34 cellular contexts compared by ENCODE assay signal in genomic region chr4:158077835-158078234, GRCh38.
"Had no signal": no experiment of that assay in that cellular context is flagged by ENCODE, and none has a peak within 500 bp of the region (broad histone marks: within the 10 kb centered on the region; RNA-seq: fewer than 3 reads in every experiment).

No MANE protein-coding gene starts in this region.

- H3K36me3 ChIP-seq: adrenal gland, brain microvascular endothelial cell, breast epithelium had no signal

- FAIRE-seq: astrocyte, TTC549 had no signal

- H3K4me3 ChIP-seq: adrenal gland, body of pancreas, breast epithelium had no signal

- DNase-seq: activated B cell treated with CpG ODN at 0.5 μM for 24 hours; activated CD4-positive, alpha-beta memory T cell treated with anti-CD3 and anti-CD28 coated beads for 36 hours; activated CD4-positive, alpha-beta T cell treated with anti-CD3 and anti-CD28 coated beads for 4 hours; activated CD4-positive, alpha-beta T cell treated with anti-CD3 and anti-CD28 coated beads, Interleukin-2, amount 10 ng/mL, durations not matched to agents 24 days and 14 days; activated CD4-positive, alpha-beta T cell treated with anti-CD3 and anti-CD28 coated beads, Interleukin-2, amount 50 U/mL, for 1 hour; activated CD4-positive, alpha-beta T cell treated with anti-CD3 and anti-CD28 coated beads, Interleukin-2, amount 50 U/mL, for 4 hours; activated CD4-positive, CD25-positive, alpha-beta regulatory T cell treated with anti-CD3 and anti-CD28 coated beads, Interleukin-2, amount 50 U/mL, for 72 hours; activated CD8-positive, alpha-beta memory T cell treated with anti-CD3 and anti-CD28 coated beads, Interleukin-2, amount 50 U/mL, for 4 hours; activated CD8-positive, alpha-beta T cell treated with anti-CD3 and anti-CD28 coated beads for 36 hours; activated effector memory CD4-positive, alpha-beta T cell treated with anti-CD3 and anti-CD28 coated beads, Interleukin-2, amount 50 U/mL, for 16 hours; activated gamma-delta T cell treated with Interleukin-2 at 50 U/mL for 16 hours; activated naive CD4-positive, alpha-beta T cell; activated naive CD4-positive, alpha-beta T cell treated with anti-CD3 and anti-CD28 coated beads for 36 hours; activated naive CD4-positive, alpha-beta T cell treated with anti-CD3 and anti-CD28 coated beads, Interleukin-2, amount 50 U/mL, for 16 hours; activated naive CD8-positive, alpha-beta T cell treated with anti-CD3 and anti-CD28 coated beads for 36 hours; activated T-cell treated with anti-CD3 and anti-CD28 coated beads for 4 hours; activated T-cell treated with anti-CD3 and anti-CD28 coated beads, Interleukin-2, amount 50 U/mL, for 1 hour; activated T-cell treated with anti-CD3 and anti-CD28 coated beads, Interleukin-2, amount 50 U/mL, for 4 hours; activated T-cell treated with anti-CD3 and anti-CD28 coated beads, Interleukin-2, amount 50 U/mL, for 72 hours; adrenal gland; amniotic stem cell; aorta; body of pancreas; brain microvascular endothelial cell; central memory CD4-positive, alpha-beta T cell; T-cell; T-helper 17 cell; T-helper 9 cell had no signal

- H3K4me1 ChIP-seq: adrenal gland, body of pancreas, breast epithelium had no signal

- H3K27me3 ChIP-seq: adrenal gland, body of pancreas, brain microvascular endothelial cell, breast epithelium had no signal

- H3K9me3 ChIP-seq: adrenal gland, body of pancreas, breast epithelium had no signal

- H3K27ac ChIP-seq: adrenal gland, body of pancreas, brain microvascular endothelial cell, breast epithelium, VCaP had no signal

- ATAC-seq: activated CD8-positive, alpha-beta T cell treated with anti-CD3 and anti-CD28 coated beads for 36 hours; activated naive CD4-positive, alpha-beta T cell treated with anti-CD3 and anti-CD28 coated beads, Interleukin-2, amount 50 U/mL, for 72 hours; activated T-cell treated with anti-CD3 and anti-CD28 coated beads, Interleukin-2, amount 50 U/mL, for 4 hours; activated T-cell treated with anti-CD3 and anti-CD28 coated beads, Interleukin-2, amount 50 U/mL, for 72 hours; activated T-helper 17 cell treated with anti-CD3 and anti-CD28 coated beads, Interleukin-2, amount 50 U/mL, for 72 hours; body of pancreas; T-cell; T-helper 17 cell had no signal
